ENCODE assay signal across 14 cellular contexts in genomic region chr12:91984571-91984970, GRCh38.
DNase-seq lines count a peak whose midpoint lies in the region; ATAC-seq, FAIRE-seq and TF ChIP-seq lines count a peak whose summit lies in the region.
"Had no signal": no experiment of that assay in that cellular context is flagged by ENCODE, and none has a peak within 500 bp of the region (broad histone marks: within the 10 kb centered on the region; RNA-seq: fewer than 3 reads in every experiment).

No MANE protein-coding gene starts in this region.

- H4K20me1 ChIP-seq in astrocyte (ENCODE audit: insufficient read depth, low read length), result no peaks in the 10 kb centered on the region

- H3K9me3 ChIP-seq in astrocyte (ENCODE audit: insufficient read depth, low read depth, low read length), result no peaks in the 10 kb centered on the region

- no peaks in the 10 kb centered on the region for H3K36me3 ChIP-seq in astrocyte (ENCODE audit: insufficient read depth, low read length)

- CTCF ChIA-PET in activated naive CD4-positive, alpha-beta T cell treated with anti-CD3 and anti-CD28 coated beads for 36 hours (lab: Charles Lee), result interaction anchor here (0.6 to 3.2 kb wide), 4 partner anchors 10 to 218 kb away, joined by 4 to 9 read pairs (median 5); no protein-coding TSS in a partner anchor

- FAIRE-seq in astrocyte (lab: Jason Lieb, UNC), result no peak

- H3K4me3 Mint-ChIP-seq in activated naive CD4-positive, alpha-beta T cell treated with anti-CD3 and anti-CD28 coated beads, Interleukin-2, amount 50 U/mL, for 24 hours, result no peak overlapping the region
- H3K4me3 Mint-ChIP-seq in activated naive CD4-positive, alpha-beta T cell treated with anti-CD3 and anti-CD28 coated beads for 36 hours, result no peak overlapping the region
- no peak overlapping the region for H3K4me3 Mint-ChIP-seq in astrocyte (ENCODE audit: unreplicated experiment)
- no peak overlapping the region for H3K4me3 Mint-ChIP-seq in stimulated activated naive B cell treated with anti-CD40 and anti-IgM and Interleukin-4, amounts not matched to agents 10 μg/mL and 1 μg/mL and 100 μg/mL, for 72 hours
- no peak overlapping the region for H3K4me3 Mint-ChIP-seq in activated T-helper 2 cell treated with anti-CD3 and anti-CD28 coated beads, Interferon-gamma antibody, Interleukin-2, Interleukin-4, amounts not matched to agents 10 μg/mL and 5 μg/mL and 100 μg/mL, durations not matched to agents 14 hours and 24 hours and 36 hours (ENCODE audit: low read depth)
- H3K4me3 Mint-ChIP-seq: activated CD4-positive, alpha-beta T cell treated with anti-CD3 and anti-CD28 coated beads, Interleukin-2, amount 10 ng/mL, durations not matched to agents 7 days and 5 days; central memory CD8-positive, alpha-beta T cell; nephron progenitor cell had no signal

- H3K4me1 Mint-ChIP-seq in activated naive CD4-positive, alpha-beta T cell treated with anti-CD3 and anti-CD28 coated beads, Interleukin-2, amount 50 U/mL, for 24 hours, result peaks cover 79% of the 10 kb centered on the region
- H3K4me1 Mint-ChIP-seq in activated naive CD4-positive, alpha-beta T cell treated with anti-CD3 and anti-CD28 coated beads for 36 hours (ENCODE audit: low read depth), result peaks cover 46% of the 10 kb centered on the region
- peaks cover 20% of the 10 kb centered on the region for H3K4me1 Mint-ChIP-seq in astrocyte (ENCODE audit: low read depth, unreplicated experiment)
- no peaks in the 10 kb centered on the region for H3K4me1 Mint-ChIP-seq in stimulated activated naive B cell treated with anti-CD40 and anti-IgM and Interleukin-4, amounts not matched to agents 10 μg/mL and 1 μg/mL and 100 μg/mL, for 72 hours
- H3K4me1 Mint-ChIP-seq in activated T-helper 2 cell treated with anti-CD3 and anti-CD28 coated beads, Interferon-gamma antibody, Interleukin-2, Interleukin-4, amounts not matched to agents 10 μg/mL and 5 μg/mL and 100 μg/mL, durations not matched to agents 14 hours and 24 hours and 36 hours (ENCODE audit: low read depth), result peaks cover 16% of the 10 kb centered on the region

- H3K27me3 ChIP-seq in astrocyte (ENCODE audit: insufficient read depth, low read length), result no peaks in the 10 kb centered on the region

- peaks cover 11% of the 10 kb centered on the region for H3K36me3 Mint-ChIP-seq in activated naive CD4-positive, alpha-beta T cell treated with anti-CD3 and anti-CD28 coated beads, Interleukin-2, amount 50 U/mL, for 24 hours
- H3K36me3 Mint-ChIP-seq in activated naive CD4-positive, alpha-beta T cell treated with anti-CD3 and anti-CD28 coated beads for 36 hours (ENCODE audit: low read depth), result no peaks in the 10 kb centered on the region
- no peaks in the 10 kb centered on the region for H3K36me3 Mint-ChIP-seq in astrocyte (ENCODE audit: low read depth, unreplicated experiment)
- H3K36me3 Mint-ChIP-seq in stimulated activated naive B cell treated with anti-CD40 and anti-IgM and Interleukin-4, amounts not matched to agents 10 μg/mL and 1 μg/mL and 100 μg/mL, for 72 hours, result no peaks in the 10 kb centered on the region
- no peaks in the 10 kb centered on the region for H3K36me3 Mint-ChIP-seq in activated T-helper 2 cell treated with anti-CD3 and anti-CD28 coated beads, Interferon-gamma antibody, Interleukin-2, Interleukin-4, amounts not matched to agents 10 μg/mL and 5 μg/mL and 100 μg/mL, durations not matched to agents 14 hours and 24 hours and 36 hours (ENCODE audit: low read depth)

- H3K4me1 ChIP-seq in astrocyte (ENCODE audit: insufficient read depth, low read length), result peaks cover 38% of the 10 kb centered on the region

- H3K27me3 Mint-ChIP-seq in activated naive CD4-positive, alpha-beta T cell treated with anti-CD3 and anti-CD28 coated beads, Interleukin-2, amount 50 U/mL, for 24 hours, result no peaks in the 10 kb centered on the region
- H3K27me3 Mint-ChIP-seq in activated naive CD4-positive, alpha-beta T cell treated with anti-CD3 and anti-CD28 coated beads for 36 hours (ENCODE audit: low read depth), result no peaks in the 10 kb centered on the region
- no peaks in the 10 kb centered on the region for H3K27me3 Mint-ChIP-seq in astrocyte (ENCODE audit: low read depth, unreplicated experiment)
- no peaks in the 10 kb centered on the region for H3K27me3 Mint-ChIP-seq in stimulated activated naive B cell treated with anti-CD40 and anti-IgM and Interleukin-4, amounts not matched to agents 10 μg/mL and 1 μg/mL and 100 μg/mL, for 72 hours
- H3K27me3 Mint-ChIP-seq in activated T-helper 2 cell treated with anti-CD3 and anti-CD28 coated beads, Interferon-gamma antibody, Interleukin-2, Interleukin-4, amounts not matched to agents 10 μg/mL and 5 μg/mL and 100 μg/mL, durations not matched to agents 14 hours and 24 hours and 36 hours (ENCODE audit: low read depth), result no peaks in the 10 kb centered on the region
- H3K27me3 Mint-ChIP-seq: activated CD4-positive, alpha-beta T cell treated with anti-CD3 and anti-CD28 coated beads, Interleukin-2, amount 10 ng/mL, durations not matched to agents 7 days and 5 days; central memory CD8-positive, alpha-beta T cell had no signal

- H3K79me2 ChIP-seq in astrocyte (ENCODE audit: insufficient read depth, low read length), result no peaks in the 10 kb centered on the region

- H3K27ac ChIP-seq in astrocyte (ENCODE audit: low read depth, low read length), result peak overlapping the region; percentile 29

- no peak for DNase-seq in activated naive CD4-positive, alpha-beta T cell treated with anti-CD3 and anti-CD28 coated beads for 36 hours
- DNase-seq in astrocyte (ENCODE audit: low read depth) (peak; percentile 70), glomerular visceral epithelial cell (ENCODE audit: extremely low spot score) (peak; percentile 9)
- DNase-seq in stimulated activated naive B cell treated with anti-CD40 and anti-IgM and Interleukin-4, amounts not matched to agents 10 μg/mL and 1 μg/mL and 100 μg/mL, for 72 hours, result no peak
- DNase-seq in activated T-helper 2 cell treated with anti-CD3 and anti-CD28 coated beads, Interferon-gamma antibody, Interleukin-2, Interleukin-4, amounts not matched to agents 10 μg/mL and 5 μg/mL and 100 μg/mL, durations not matched to agents 14 hours and 24 hours and 36 hours (ENCODE audit: low spot score), result no peak
- no peak for DNase-seq in NK-92 treated with Interleukin-12 subunit alpha and Interleukin-12 subunit beta, amount 100 ng/mL, for 24 hours (lab: John Stamatoyannopoulos, UW)
- DNase-seq: activated CD4-positive, alpha-beta T cell treated with anti-CD3 and anti-CD28 coated beads, Interleukin-2, amount 10 ng/mL, durations not matched to agents 7 days and 5 days; activated naive CD4-positive, alpha-beta T cell treated with anti-CD3 and anti-CD28 coated beads, Interleukin-2, amount 50 U/mL, for 16 hours; NCI-H1436; NCI-H446; nephron progenitor cell had no signal

- peak overlapping the region; percentile 47 for H3K4me2 ChIP-seq in astrocyte (ENCODE audit: low read length)

- intact Hi-C loops in activated naive CD4-positive, alpha-beta T cell treated with anti-CD3 and anti-CD28 coated beads for 36 hours (cut with micrococcal nuclease), result no loop called here
- intact Hi-C loops in activated T-helper 2 cell treated with anti-CD3 and anti-CD28 coated beads, Interferon-gamma antibody, Interleukin-2, Interleukin-4, amounts not matched to agents 10 μg/mL and 5 μg/mL and 100 μg/mL, durations not matched to agents 14 hours and 24 hours and 36 hours (cut with micrococcal nuclease), result loop anchor here (10.0 kb wide), 1 partner anchor 660 kb away; no protein-coding TSS in a partner anchor

- ATAC-seq in stimulated activated naive B cell treated with anti-CD40 and anti-IgM and Interleukin-4, amounts not matched to agents 10 μg/mL and 1 μg/mL and 100 μg/mL, for 72 hours (replicated peaks), result no peak
- ATAC-seq in activated CD4-positive, CD25-positive, alpha-beta regulatory T cell treated with anti-CD3 and anti-CD28 coated beads, Interleukin-2, amount 50 U/mL, for 24 hours, result no peak

- no peak for TF ChIP-seq CTCF in astrocyte (IDR thresholded peaks at IDR 0.05; ENCODE audit: insufficient read depth, low read depth, low read length)

- H3K9ac ChIP-seq in astrocyte (ENCODE audit: low read length), result peak overlapping the region; percentile 3

- no peak overlapping the region for H3K4me3 ChIP-seq in astrocyte (ENCODE audit: insufficient read depth, low read depth, low read length)

- no peak overlapping the region for H2AFZ ChIP-seq in astrocyte (ENCODE audit: low read depth, low read length)

- peak overlapping the region; percentile 12 for H3K27ac Mint-ChIP-seq in activated naive CD4-positive, alpha-beta T cell treated with anti-CD3 and anti-CD28 coated beads, Interleukin-2, amount 50 U/mL, for 24 hours
- H3K27ac Mint-ChIP-seq in activated naive CD4-positive, alpha-beta T cell treated with anti-CD3 and anti-CD28 coated beads for 36 hours, result no peak overlapping the region
- no peak overlapping the region for H3K27ac Mint-ChIP-seq in astrocyte (ENCODE audit: unreplicated experiment)
- peak overlapping the region; percentile 33 for H3K27ac Mint-ChIP-seq in stimulated activated naive B cell treated with anti-CD40 and anti-IgM and Interleukin-4, amounts not matched to agents 10 μg/mL and 1 μg/mL and 100 μg/mL, for 72 hours
- H3K27ac Mint-ChIP-seq in activated T-helper 2 cell treated with anti-CD3 and anti-CD28 coated beads, Interferon-gamma antibody, Interleukin-2, Interleukin-4, amounts not matched to agents 10 μg/mL and 5 μg/mL and 100 μg/mL, durations not matched to agents 14 hours and 24 hours and 36 hours, result no peak overlapping the region
- H3K27ac Mint-ChIP-seq: activated CD4-positive, alpha-beta T cell treated with anti-CD3 and anti-CD28 coated beads, Interleukin-2, amount 10 ng/mL, durations not matched to agents 7 days and 5 days; nephron progenitor cell had no signal

- peaks cover 12% of the 10 kb centered on the region for H3K9me3 Mint-ChIP-seq in activated naive CD4-positive, alpha-beta T cell treated with anti-CD3 and anti-CD28 coated beads, Interleukin-2, amount 50 U/mL, for 24 hours
- no peaks in the 10 kb centered on the region for H3K9me3 Mint-ChIP-seq in activated naive CD4-positive, alpha-beta T cell treated with anti-CD3 and anti-CD28 coated beads for 36 hours
- no peaks in the 10 kb centered on the region for H3K9me3 Mint-ChIP-seq in astrocyte (ENCODE audit: unreplicated experiment)
- H3K9me3 Mint-ChIP-seq in stimulated activated naive B cell treated with anti-CD40 and anti-IgM and Interleukin-4, amounts not matched to agents 10 μg/mL and 1 μg/mL and 100 μg/mL, for 72 hours, result no peaks in the 10 kb centered on the region
- H3K9me3 Mint-ChIP-seq in activated T-helper 2 cell treated with anti-CD3 and anti-CD28 coated beads, Interferon-gamma antibody, Interleukin-2, Interleukin-4, amounts not matched to agents 10 μg/mL and 5 μg/mL and 100 μg/mL, durations not matched to agents 14 hours and 24 hours and 36 hours, result no peaks in the 10 kb centered on the region
- H3K9me3 Mint-ChIP-seq: central memory CD8-positive, alpha-beta T cell; nephron progenitor cell had no signal

Comparison
In these comparisons a context has a peak if more than half of its experiments do, and no peak if none do; other contexts are left out.
1. H3K27ac Mint-ChIP-seq: peak in activated naive CD4-positive, alpha-beta T cell treated with anti-CD3 and anti-CD28 coated beads, Interleukin-2, amount 50 U/mL, for 24 hours (single experiment) and stimulated activated naive B cell treated with anti-CD40 and anti-IgM and Interleukin-4, amounts not matched to agents 10 μg/mL and 1 μg/mL and 100 μg/mL, for 72 hours (single experiment); none in activated naive CD4-positive, alpha-beta T cell treated with anti-CD3 and anti-CD28 coated beads for 36 hours (single experiment), astrocyte (single experiment) and activated T-helper 2 cell treated with anti-CD3 and anti-CD28 coated beads, Interferon-gamma antibody, Interleukin-2, Interleukin-4, amounts not matched to agents 10 μg/mL and 5 μg/mL and 100 μg/mL, durations not matched to agents 14 hours and 24 hours and 36 hours (single experiment).
2. DNase-seq: peak in astrocyte (single experiment) and glomerular visceral epithelial cell (single experiment); none in activated naive CD4-positive, alpha-beta T cell treated with anti-CD3 and anti-CD28 coated beads for 36 hours (single experiment), stimulated activated naive B cell treated with anti-CD40 and anti-IgM and Interleukin-4, amounts not matched to agents 10 μg/mL and 1 μg/mL and 100 μg/mL, for 72 hours (single experiment), activated T-helper 2 cell treated with anti-CD3 and anti-CD28 coated beads, Interferon-gamma antibody, Interleukin-2, Interleukin-4, amounts not matched to agents 10 μg/mL and 5 μg/mL and 100 μg/mL, durations not matched to agents 14 hours and 24 hours and 36 hours (single experiment) and NK-92 treated with Interleukin-12 subunit alpha and Interleukin-12 subunit beta, amount 100 ng/mL, for 24 hours (single experiment).